Comparison of ENCODE assay signal across 30 cellular contexts in the genomic region with DNA sequence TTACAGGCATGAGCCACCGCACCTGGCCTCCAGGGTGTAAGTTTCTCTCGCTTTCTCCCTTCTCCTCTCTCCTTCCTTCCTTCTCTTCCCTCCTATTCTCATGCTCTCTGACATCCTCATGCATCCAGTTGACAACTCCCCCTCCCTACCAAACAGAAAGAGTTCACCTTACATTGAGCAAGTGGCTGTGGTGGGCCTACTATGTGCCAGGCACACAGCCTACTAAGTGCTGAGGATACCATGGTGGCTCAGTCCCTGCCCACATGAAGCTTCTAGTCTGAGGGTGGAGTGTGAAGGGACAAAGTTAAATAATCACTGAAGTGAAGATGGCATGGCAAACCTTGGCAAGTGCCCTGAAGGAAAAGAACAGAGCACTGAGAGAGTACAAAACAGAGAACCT. TPM values are rescaled to one million over a fixed set of nuclear protein-coding genes. Genes with fewer than 3 reads are reported as not detected.
"Had no signal": no experiment of that assay in that cellular context is flagged by ENCODE, and none has a peak within 500 bp of the region (broad histone marks: within the 10 kb centered on the region; RNA-seq: fewer than 3 reads in every experiment).

No MANE protein-coding gene starts in this region.

- H3K27me3 ChIP-seq: body of pancreas, gastrocnemius medialis had no signal

- H3K27ac Mint-ChIP-seq: activated B cell treated with CpG ODN at 0.5 μM for 24 hours; activated CD8-positive, alpha-beta T cell treated with anti-CD3 and anti-CD28 coated beads for 36 hours; activated naive CD8-positive, alpha-beta T cell; activated T-helper 17 cell treated with anti-CD3 and anti-CD28 coated beads, Interleukin-2, amount 50 U/mL, for 72 hours; effector memory CD8-positive, alpha-beta T cell had no signal

- H3K4me1 Mint-ChIP-seq: activated B cell treated with CpG ODN at 0.5 μM for 24 hours; activated T-helper 17 cell treated with anti-CD3 and anti-CD28 coated beads, Interleukin-2, amount 50 U/mL, for 72 hours had no signal

- H3K9me3 ChIP-seq: body of pancreas, esophagus muscularis mucosa, gastrocnemius medialis had no signal

- H3K4me3 Mint-ChIP-seq: activated B cell treated with CpG ODN at 0.5 μM for 24 hours; activated CD8-positive, alpha-beta T cell treated with anti-CD3 and anti-CD28 coated beads for 36 hours; activated naive CD8-positive, alpha-beta T cell; activated T-cell treated with anti-CD3 and anti-CD28 coated beads, Interleukin-2, amount 50 U/mL, for 4 hours; activated T-helper 17 cell treated with anti-CD3 and anti-CD28 coated beads, Interleukin-2, amount 50 U/mL, for 72 hours; effector memory CD8-positive, alpha-beta T cell had no signal

- H3K4me3 ChIP-seq: body of pancreas, esophagus muscularis mucosa, gastrocnemius medialis had no signal

- H3K36me3 ChIP-seq: esophagus muscularis mucosa, gastrocnemius medialis, WERI-Rb-1 had no signal

- H3K27ac ChIP-seq: esophagus muscularis mucosa, foreskin keratinocyte, gastrocnemius medialis, WERI-Rb-1 had no signal

- ATAC-seq: activated CD4-positive, CD25-positive, alpha-beta regulatory T cell treated with anti-CD3 and anti-CD28 coated beads, Interleukin-2, amount 50 U/mL, for 24 hours; activated CD8-positive, alpha-beta T cell treated with anti-CD3 and anti-CD28 coated beads for 36 hours; activated T-cell treated with anti-CD3 and anti-CD28 coated beads, Interleukin-2, amount 50 U/mL, for 4 hours; activated T-helper 17 cell treated with anti-CD3 and anti-CD28 coated beads, Interleukin-2, amount 50 U/mL, for 72 hours; body of pancreas; effector memory CD8-positive, alpha-beta T cell; foreskin keratinocyte; gastrocnemius medialis had no signal

- DNase-seq: activated B cell treated with CpG ODN at 0.5 μM for 24 hours; activated CD4-positive, alpha-beta T cell treated with anti-CD3 and anti-CD28 coated beads for 48 hours; activated CD4-positive, alpha-beta T cell treated with anti-CD3 and anti-CD28 coated beads, Interleukin-2, amount 50 U/mL, for 1 hour; activated CD4-positive, alpha-beta T cell treated with anti-CD3 and anti-CD28 coated beads, Interleukin-2, amount 50 U/mL, for 48 hours; activated CD8-positive, alpha-beta memory T cell treated with anti-CD3 and anti-CD28 coated beads for 24 hours; activated CD8-positive, alpha-beta T cell treated with anti-CD3 and anti-CD28 coated beads for 36 hours; activated effector memory CD4-positive, alpha-beta T cell treated with Interleukin-2 at 50 U/mL for 16 hours; activated gamma-delta T cell treated with Interleukin-2 at 50 U/mL for 16 hours; activated naive CD4-positive, alpha-beta T cell treated with anti-CD3 and anti-CD28 coated beads, Interleukin-2, amount 50 U/mL, for 16 hours; activated naive CD4-positive, alpha-beta T cell treated with Interleukin-2 at 50 U/mL for 16 hours; activated T-cell treated with anti-CD3 and anti-CD28 coated beads, Interleukin-2, amount 50 U/mL, for 4 hours; amniotic stem cell; anterior cingulate cortex; body of pancreas; caudate nucleus; cortex of kidney; dermis blood vessel endothelial cell; effector CD4-positive, alpha-beta T cell; effector memory CD8-positive, alpha-beta T cell; erythroblast; foreskin keratinocyte; gastrocnemius medialis; glutamatergic neuron; T1000; WERI-Rb-1 had no signal

- H3K36me3 Mint-ChIP-seq: activated naive CD8-positive, alpha-beta T cell had no signal

- H3K4me1 ChIP-seq: esophagus muscularis mucosa, foreskin keratinocyte had no signal

- FAIRE-seq: colon had no signal

- H3K9me3 Mint-ChIP-seq: activated B cell treated with CpG ODN at 0.5 μM for 24 hours; activated CD8-positive, alpha-beta T cell treated with anti-CD3 and anti-CD28 coated beads for 36 hours; activated T-cell treated with anti-CD3 and anti-CD28 coated beads, Interleukin-2, amount 50 U/mL, for 4 hours; activated T-helper 17 cell treated with anti-CD3 and anti-CD28 coated beads, Interleukin-2, amount 50 U/mL, for 72 hours; effector memory CD8-positive, alpha-beta T cell had no signal

RNA-seq across cellular contexts. Expression of gene DAGLA, which starts 9.6 kb away (rescaled TPM):
- total RNA-seq: activated B cell treated with CpG ODN at 0.5 μM for 24 hours had no signal
